9 cellular contexts compared by ENCODE assay signal in the genomic region with DNA sequence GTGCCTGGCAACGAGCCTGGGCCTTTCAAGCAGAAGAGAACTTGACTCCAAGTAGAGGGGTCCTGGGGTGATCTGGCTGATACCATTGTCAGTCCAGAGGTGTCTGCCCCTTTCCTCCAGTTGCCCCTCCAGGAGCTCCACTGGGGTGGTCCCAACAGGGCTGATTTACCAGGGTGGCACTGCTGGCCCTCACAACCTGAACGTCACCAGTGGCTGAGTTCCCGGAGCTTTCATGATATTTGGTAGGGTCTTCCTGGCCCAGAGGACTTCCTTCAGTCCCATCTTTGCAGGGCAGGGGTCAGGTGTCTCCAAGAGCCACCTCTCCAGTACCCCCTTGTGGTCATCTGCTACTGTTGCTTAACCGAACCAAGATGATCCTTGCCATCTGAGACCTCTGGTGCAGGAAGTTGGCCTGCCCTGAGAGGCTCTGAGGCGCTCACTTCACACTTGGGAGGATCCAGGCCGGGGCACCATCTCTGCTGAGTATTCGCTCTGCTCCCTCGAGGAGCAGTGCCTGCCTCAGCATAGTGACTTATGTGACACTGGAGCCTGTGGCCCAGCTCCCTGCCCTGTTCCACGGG. TPM values are rescaled to one million over a fixed set of nuclear protein-coding genes. Genes with fewer than 3 reads are reported as not detected.
DNase-seq lines count a peak whose midpoint lies in the region; ATAC-seq, FAIRE-seq and TF ChIP-seq lines count a peak whose summit lies in the region.
"Had no signal": no experiment of that assay in that cellular context is flagged by ENCODE, and none has a peak within 500 bp of the region (broad histone marks: within the 10 kb centered on the region; RNA-seq: fewer than 3 reads in every experiment).

No MANE protein-coding gene starts in this region.

- H3K4me1 Mint-ChIP-seq in immature natural killer cell: peaks cover 55 to 61% of the 10 kb centered on the region in 2 donors

- H3K9me3 ChIP-seq in testis: no peaks in the 10 kb centered on the region

- TF ChIP-seq POLR2A in testis (IDR thresholded peaks at IDR 0.05) (no peak), H54 (IDR thresholded peaks at IDR 0.05; ENCODE audit: low read depth, low read length) (no peak)

- TF ChIP-seq CTCF in testis (IDR thresholded peaks at IDR 0.05): peak; percentile 16 to 38 (median 24)

- no peak overlapping the region for H3K4me3 ChIP-seq in testis

- intact Hi-C loops in testis (cut with DNase I; ENCODE audit: low total_unique reads): no loop called here

- WGBS in testis, 2 donors: 67 to 74% methylated on average over 3 to 9 of the region's 9 CpGs

- H3K27me3 Mint-ChIP-seq in immature natural killer cell (ENCODE audit: low read depth in 3 of 3): peaks cover 33 to 50% (median 33%) of the 10 kb centered on the region in 3 donors

- H3K27ac Mint-ChIP-seq in activated naive CD4-positive, alpha-beta T cell treated with anti-CD3 and anti-CD28 coated beads, Interleukin-2, amount 50 U/mL, for 72 hours: peak overlapping the region; percentile 75 to 92
- peak overlapping the region; percentile 92 to 99 (median 98) for H3K27ac Mint-ChIP-seq in immature natural killer cell

- H3K36me3 Mint-ChIP-seq in activated naive CD4-positive, alpha-beta T cell treated with anti-CD3 and anti-CD28 coated beads, Interleukin-2, amount 50 U/mL, for 72 hours: peaks cover 22 to 28% of the 10 kb centered on the region in 2 donors
- H3K36me3 Mint-ChIP-seq in immature natural killer cell: peaks cover 3 to 16% (median 4%) of the 10 kb centered on the region in 3 donors

- H3K27ac ChIP-seq in testis: no peak overlapping the region

- peaks cover 7% of the 10 kb centered on the region for H3K4me1 ChIP-seq in testis

- no peaks in the 10 kb centered on the region for H3K36me3 ChIP-seq in testis (ENCODE audit: low read depth, missing control alignments)

- no peaks in the 10 kb centered on the region for H3K27me3 ChIP-seq in testis

- H3K9me3 Mint-ChIP-seq in activated naive CD4-positive, alpha-beta T cell treated with anti-CD3 and anti-CD28 coated beads, Interleukin-2, amount 50 U/mL, for 72 hours: no peaks in the 10 kb centered on the region
- H3K9me3 Mint-ChIP-seq in immature natural killer cell: no peaks in the 10 kb centered on the region

- DNase-seq in activated T-cell treated with anti-CD3 and anti-CD28 coated beads, Interleukin-2, amount 50 U/mL, for 1 hour: peak; percentile 60
- DNase-seq in activated T-cell treated with anti-CD3 and anti-CD28 coated beads for 4 hours (no peak), NCI-H2227 treated with DMSO at 0.1 percent for 48 hours (lab: John Stamatoyannopoulos, UW) (peak; percentile 2), immature natural killer cell (peak; percentile 51 to 52 (median 52)), testis (peak; percentile 35), H54 (ENCODE audit: insufficient read length, low spot score) (no peak)
- peak in 1 of 2 donors; percentile 34 for DNase-seq in activated naive CD4-positive, alpha-beta T cell treated with anti-CD3 and anti-CD28 coated beads, Interleukin-2, amount 50 U/mL, for 72 hours (ENCODE audit: low spot score in 2 of 2)

- no peak for FAIRE-seq in H54 (lab: Jason Lieb, UNC)
- FAIRE-seq: colon had no signal

- peak overlapping the region; percentile 96 to 99 (median 97) for H3K4me3 Mint-ChIP-seq in immature natural killer cell

- ATAC-seq in activated naive CD4-positive, alpha-beta T cell treated with anti-CD3 and anti-CD28 coated beads, Interleukin-2, amount 50 U/mL, for 72 hours: no peak
- ATAC-seq in GM18858 (IDR thresholded peaks at IDR 0.05; ENCODE audit: unreplicated experiment): no peak

RNA-seq across cellular contexts. Expression of a gene that starts 3.5 kb away (rescaled TPM):
- total RNA-seq in activated naive CD4-positive, alpha-beta T cell treated with anti-CD3 and anti-CD28 coated beads, Interleukin-2, amount 50 U/mL, for 72 hours: 100 to 1,000 TPM in 1 of 2 donors, 10 to 100 TPM in 1; 76.7 to 166 TPM
- polyA plus RNA-seq in immature natural killer cell (100 to 1,000 TPM; 273 to 573 (median 404) TPM), testis (ENCODE audit: insufficient read depth, low read depth, low replicate concordance) (22.8 TPM)
- 10 to 100 TPM; 21.9 to 22.9 TPM for total RNA-seq in testis

RNA-seq across cellular contexts. Expression of a gene that starts 45.1 kb away (rescaled TPM):
- total RNA-seq in activated naive CD4-positive, alpha-beta T cell treated with anti-CD3 and anti-CD28 coated beads, Interleukin-2, amount 50 U/mL, for 72 hours: 100 to 1,000 TPM in 1 of 2 donors, 10 to 100 TPM in 1; 68.3 to 112 TPM
- 10 to 100 TPM; 22.3 to 34.9 (median 33.0) TPM for polyA plus RNA-seq in immature natural killer cell
- total RNA-seq in testis: 10 to 100 TPM; 55.3 to 78.7 TPM
- 142 TPM for polyA plus RNA-seq in testis (ENCODE audit: insufficient read depth, low read depth, low replicate concordance)

Comparison
In these comparisons a context has a peak if more than half of its experiments do, and no peak if none do; other contexts are left out.
1. DNase-seq: peak in activated T-cell treated with anti-CD3 and anti-CD28 coated beads, Interleukin-2, amount 50 U/mL, for 1 hour (single experiment), NCI-H2227 treated with DMSO at 0.1 percent for 48 hours (single experiment), immature natural killer cell (3 of 3) and testis (single experiment); none in activated T-cell treated with anti-CD3 and anti-CD28 coated beads for 4 hours (single experiment) and H54 (single experiment).